In genomic region chr19:16542045-16542893, GRCh38 we compare ENCODE assay signal across 8 cellular contexts. TPM values are rescaled to one million over a fixed set of nuclear protein-coding genes. Genes with fewer than 3 reads are reported as not detected.
DNase-seq lines count a peak whose midpoint lies in the region; ATAC-seq and TF ChIP-seq lines count a peak whose summit lies in the region.

A gene with protein sequence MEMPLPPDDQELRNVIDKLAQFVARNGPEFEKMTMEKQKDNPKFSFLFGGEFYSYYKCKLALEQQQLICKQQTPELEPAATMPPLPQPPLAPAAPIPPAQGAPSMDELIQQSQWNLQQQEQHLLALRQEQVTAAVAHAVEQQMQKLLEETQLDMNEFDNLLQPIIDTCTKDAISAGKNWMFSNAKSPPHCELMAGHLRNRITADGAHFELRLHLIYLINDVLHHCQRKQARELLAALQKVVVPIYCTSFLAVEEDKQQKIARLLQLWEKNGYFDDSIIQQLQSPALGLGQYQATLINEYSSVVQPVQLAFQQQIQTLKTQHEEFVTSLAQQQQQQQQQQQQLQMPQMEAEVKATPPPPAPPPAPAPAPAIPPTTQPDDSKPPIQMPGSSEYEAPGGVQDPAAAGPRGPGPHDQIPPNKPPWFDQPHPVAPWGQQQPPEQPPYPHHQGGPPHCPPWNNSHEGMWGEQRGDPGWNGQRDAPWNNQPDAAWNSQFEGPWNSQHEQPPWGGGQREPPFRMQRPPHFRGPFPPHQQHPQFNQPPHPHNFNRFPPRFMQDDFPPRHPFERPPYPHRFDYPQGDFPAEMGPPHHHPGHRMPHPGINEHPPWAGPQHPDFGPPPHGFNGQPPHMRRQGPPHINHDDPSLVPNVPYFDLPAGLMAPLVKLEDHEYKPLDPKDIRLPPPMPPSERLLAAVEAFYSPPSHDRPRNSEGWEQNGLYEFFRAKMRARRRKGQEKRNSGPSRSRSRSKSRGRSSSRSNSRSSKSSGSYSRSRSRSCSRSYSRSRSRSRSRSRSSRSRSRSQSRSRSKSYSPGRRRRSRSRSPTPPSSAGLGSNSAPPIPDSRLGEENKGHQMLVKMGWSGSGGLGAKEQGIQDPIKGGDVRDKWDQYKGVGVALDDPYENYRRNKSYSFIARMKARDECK (minus strand): TSS chr19:16542437. CDS start chr19:16542378, 59 bp downstream.

- peak; percentile 70 for ATAC-seq in GM18907 (IDR thresholded peaks at IDR 0.05; ENCODE audit: unreplicated experiment)
- peak; percentile 60 for ATAC-seq in HG03139 (IDR thresholded peaks at IDR 0.05; ENCODE audit: unreplicated experiment)

- H3K9me3 ChIP-seq in WERI-Rb-1 (ENCODE audit: severe bottlenecking) (no peaks in the 10 kb centered on the region), breast epithelium (no peaks in the 10 kb centered on the region), iPS-20b (ENCODE audit: insufficient read depth, low read depth, low read length) (no peaks in the 10 kb centered on the region)

- H3K4me3 ChIP-seq in AG04449 (ENCODE audit: low read depth, low read length) = peak within 1 kb of the TSS; percentile 69
- peak within 1 kb of the TSS; percentile 74 for H3K4me3 ChIP-seq in WERI-Rb-1 (ENCODE audit: low read depth, low read length)
- H3K4me3 ChIP-seq in breast epithelium = peak within 1 kb of the TSS; percentile 70 to 99 (median 99)
- peak within 1 kb of the TSS; percentile 85 for H3K4me3 ChIP-seq in iPS-20b (ENCODE audit: low read length)
- peak within 1 kb of the TSS; percentile 71 to 99 (median 86) for H3K4me3 ChIP-seq in skin epidermis

- POLR2A ChIA-PET in AG04449 (lab: Yijun Ruan, JAX) = interaction anchor here (0.6 to 0.8 kb wide), 2 partner anchors 11 to 43 kb away, joined by 3 read pairs; no protein-coding TSS in a partner anchor

- CTCF ChIA-PET in AG04449 (lab: Yijun Ruan, JAX) = interaction anchor here (1.4 kb wide), 1 partner anchor 15 kb away, joined by 3 read pairs; no protein-coding TSS in a partner anchor

- H3K36me3 ChIP-seq in WERI-Rb-1 (peaks cover 45% of the 10 kb centered on the region), breast epithelium (no peaks in the 10 kb centered on the region), iPS-20b (ENCODE audit: insufficient read depth, low read depth, low read length) (peaks cover 35% of the 10 kb centered on the region)

- peaks cover 7 to 8% of the 10 kb centered on the region in 2 donors for H3K4me1 ChIP-seq in breast epithelium
- peaks cover 6% of the 10 kb centered on the region for H3K4me1 ChIP-seq in iPS-20b (ENCODE audit: insufficient read depth, low read length)

- H3K27ac ChIP-seq in WERI-Rb-1 (peak within 1 kb of the TSS; percentile 97), breast epithelium (peak within 1 kb of the TSS; percentile 82 to 86), iPS-20b (ENCODE audit: low read length) (peak within 1 kb of the TSS; percentile 62), skin epidermis (peak within 1 kb of the TSS; percentile 78 to 98 (median 91))

- intact Hi-C loops in breast epithelium (cut with DNase I; ENCODE audit: low total_unique reads) = no loop called here

- no peaks in the 10 kb centered on the region for H3K27me3 ChIP-seq in WERI-Rb-1 (ENCODE audit: insufficient read depth, low read depth, severe bottlenecking)
- H3K27me3 ChIP-seq in breast epithelium = no peaks in the 10 kb centered on the region
- H3K27me3 ChIP-seq in iPS-20b (ENCODE audit: insufficient read depth, low read length) = no peaks in the 10 kb centered on the region

- peak; percentile 46 for DNase-seq in AG04449 (ENCODE audit: low read depth, low spot score)
- DNase-seq in NCI-H2227 (lab: John Stamatoyannopoulos, UW; ENCODE audit: unreplicated experiment) = peak; percentile 96
- peak; percentile 92 for DNase-seq in WERI-Rb-1
- peak; percentile 87 to 88 for DNase-seq in breast epithelium (ENCODE audit: low spot score in 2 of 2)

- no peak for TF ChIP-seq CTCF in AG04449 (IDR thresholded peaks at IDR 0.05; ENCODE audit: insufficient read depth, low read length, missing control alignments)
- TF ChIP-seq CTCF in WERI-Rb-1 (IDR thresholded peaks at IDR 0.05; ENCODE audit: low read depth, low read length) = no peak
- no peak for TF ChIP-seq CTCF in breast epithelium (IDR thresholded peaks at IDR 0.05)

- peak within 1 kb of the TSS; percentile 92 for H3K9ac ChIP-seq in iPS-20b (ENCODE audit: low read depth, low read length)

- peak; percentile 75 for TF ChIP-seq POLR2A in breast epithelium (IDR thresholded peaks at IDR 0.05)

RNA-seq across cellular contexts. Expression of the gene that starts here (rescaled TPM):
- 1 to 10 TPM; 6.7 to 9.2 (median 8.0) TPM for total RNA-seq in breast epithelium

Comparison
In these comparisons a context has a peak if more than half of its experiments do, and no peak if none do; other contexts are left out.
1. Peak in every context shown above with its lines: DNase-seq, ATAC-seq, H3K4me3 ChIP-seq and H3K27ac ChIP-seq.
2. DNase-seq: peak in every context shown above with its lines; median percentile 96 in NCI-H2227; 92 in WERI-Rb-1; 88 in breast epithelium; 46 in AG04449.